ENCODE assay signal across 8 cellular contexts in genomic region chr19:50252111-50252886, GRCh38. TPM values are rescaled to one million over a fixed set of nuclear protein-coding genes. Genes with fewer than 3 reads are reported as not detected.
DNase-seq lines count a peak whose midpoint lies in the region; ATAC-seq and TF ChIP-seq lines count a peak whose summit lies in the region.

No MANE protein-coding gene starts in this region.

- no peaks in the 10 kb centered on the region for H3K4me1 ChIP-seq in RWPE2 (ENCODE audit: insufficient read depth, poor library complexity, severe bottlenecking)
- no peaks in the 10 kb centered on the region for H3K4me1 ChIP-seq in colonic mucosa
- no peaks in the 10 kb centered on the region for H3K4me1 ChIP-seq in osteoblast (ENCODE audit: insufficient read depth, low read length)

- H2AFZ ChIP-seq in osteoblast (ENCODE audit: low read length): no peak overlapping the region

- H3K27ac ChIP-seq in RWPE2 (ENCODE audit: poor library complexity, severe bottlenecking): no peak overlapping the region
- H3K27ac ChIP-seq in colonic mucosa: no peak overlapping the region
- H3K27ac ChIP-seq in osteoblast (ENCODE audit: low read depth, low read length): no peak overlapping the region

- TF ChIP-seq CTCF in RWPE2 (IDR thresholded peaks at IDR 0.05; ENCODE audit: poor library complexity, severe bottlenecking) (peak; percentile 28), colonic mucosa (IDR thresholded peaks at IDR 0.05) (peak; percentile 63), osteoblast (IDR thresholded peaks at IDR 0.05; ENCODE audit: extremely low read depth, low read depth, low read length) (peak; percentile 54)

- H3K27me3 ChIP-seq in RWPE2 (ENCODE audit: insufficient read depth, poor library complexity, severe bottlenecking): no peaks in the 10 kb centered on the region
- H3K27me3 ChIP-seq in colonic mucosa: no peaks in the 10 kb centered on the region
- H3K27me3 ChIP-seq in osteoblast (ENCODE audit: insufficient read depth, low read length): no peaks in the 10 kb centered on the region

- DNase-seq in NCI-H82 (lab: John Stamatoyannopoulos, UW): peak; percentile 30
- DNase-seq in NCI-H82 treated with DMSO at 0.1 percent for 48 hours (lab: John Stamatoyannopoulos, UW; ENCODE audit: unreplicated experiment): no peak
- DNase-seq in RWPE2 (ENCODE audit: low spot score): no peak
- peak; percentile 35 for DNase-seq in colonic mucosa
- DNase-seq in osteoblast (ENCODE audit: insufficient read length, low spot score, missing footprints): peak; percentile 90

- intact Hi-C loops in colonic mucosa (cut with DNase I): no loop called here

- H3K9me3 ChIP-seq in RWPE2 (ENCODE audit: severe bottlenecking) (no peaks in the 10 kb centered on the region), colonic mucosa (no peaks in the 10 kb centered on the region), osteoblast (ENCODE audit: low read depth, low read length) (no peaks in the 10 kb centered on the region)

- no peak for ATAC-seq in RWPE2 (ENCODE audit: low read depth)
- no peak for ATAC-seq in GM18858 (IDR thresholded peaks at IDR 0.05; ENCODE audit: unreplicated experiment)
- ATAC-seq in GM21360 (IDR thresholded peaks at IDR 0.05; ENCODE audit: unreplicated experiment): no peak
- no peak for ATAC-seq in GM21825 (IDR thresholded peaks at IDR 0.05; ENCODE audit: unreplicated experiment)

- no peaks in the 10 kb centered on the region for H3K79me2 ChIP-seq in osteoblast (ENCODE audit: insufficient read depth, low read length)

- H3K36me3 ChIP-seq in RWPE2 (ENCODE audit: low read depth): no peaks in the 10 kb centered on the region
- H3K36me3 ChIP-seq in colonic mucosa: peaks cover 5% of the 10 kb centered on the region
- no peaks in the 10 kb centered on the region for H3K36me3 ChIP-seq in osteoblast (ENCODE audit: insufficient read depth, low read length)

- no peak overlapping the region for H3K4me2 ChIP-seq in osteoblast (ENCODE audit: insufficient read depth, low read length)

- no peak overlapping the region for H3K4me3 ChIP-seq in RWPE2 (ENCODE audit: severe bottlenecking)
- H3K4me3 ChIP-seq in colonic mucosa: no peak overlapping the region
- H3K4me3 ChIP-seq in osteoblast (ENCODE audit: insufficient read depth, low read length): no peak overlapping the region

- H3K9ac ChIP-seq in colonic mucosa (ENCODE audit: low read depth in 2 of 2, low read length in 2 of 2): no peak overlapping the region

- H4K20me1 ChIP-seq in osteoblast (ENCODE audit: insufficient read depth, low read length): no peaks in the 10 kb centered on the region

RNA-seq across cellular contexts. Expression of gene MYH14, which starts 48.9 kb away (rescaled TPM):
- total RNA-seq in colonic mucosa (100 to 1,000 TPM; 506 to 509 TPM), osteoblast (under 0.01 TPM in 1 of 2 replicates, not detected in the other)

Comparison
In these comparisons a context has a peak if more than half of its experiments do, and no peak if none do; other contexts are left out.
1. DNase-seq: peak in NCI-H82 (single experiment), colonic mucosa (single experiment) and osteoblast (single experiment); none in NCI-H82 treated with DMSO at 0.1 percent for 48 hours (single experiment) and RWPE2 (single experiment).
2. RNA of gene MYH14, which starts 48.9 kb away (total RNA-seq): 506 to 509 TPM in colonic mucosa; under 0.01 TPM in osteoblast; every median in the first group is over 100 times any median in the second.
3. Peak in every context shown above with its lines, with median percentiles within 50 percentile points of each other: CTCF ChIP-seq.